In the genomic region with DNA sequence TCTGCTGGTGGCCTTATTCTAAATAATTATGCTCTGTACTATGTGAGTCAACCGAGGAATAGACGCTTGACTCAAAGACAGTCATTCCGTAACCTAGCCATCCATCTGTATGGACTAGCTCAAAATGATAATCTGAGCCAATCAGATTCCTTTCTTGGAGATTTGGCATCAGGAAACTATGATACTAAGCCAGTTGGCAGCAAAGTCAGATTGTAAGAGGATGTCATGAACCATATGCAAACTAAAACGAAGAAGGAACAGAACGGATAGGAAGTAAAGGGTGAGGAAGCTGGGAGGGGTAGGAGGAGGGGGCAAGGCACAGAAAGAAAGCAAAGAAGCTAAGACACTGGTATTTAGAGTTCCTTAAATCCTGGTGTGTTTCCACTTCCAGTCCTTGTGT, we compare ENCODE assay signal across 8 cellular contexts. TPM values are rescaled to one million over a fixed set of nuclear protein-coding genes. Genes with fewer than 3 reads are reported as not detected.
DNase-seq lines count a peak whose midpoint lies in the region; ATAC-seq, FAIRE-seq and TF ChIP-seq lines count a peak whose summit lies in the region.
"Had no signal": no experiment of that assay in that cellular context is flagged by ENCODE, and none has a peak within 500 bp of the region (broad histone marks: within the 10 kb centered on the region; RNA-seq: fewer than 3 reads in every experiment).

No MANE protein-coding gene starts in this region.

- FAIRE-seq in bronchial epithelial cell (lab: Jason Lieb, UNC) = no peak

- TF ChIP-seq POLR2A in spleen (IDR thresholded peaks at IDR 0.05) = no peak

- ATAC-seq in GM19397 (IDR thresholded peaks at IDR 0.05; ENCODE audit: unreplicated experiment) (peak; percentile 73), HG02943 (IDR thresholded peaks at IDR 0.05; ENCODE audit: low read depth, unreplicated experiment) (peak; percentile 43)

- DNase-seq in bronchial epithelial cell (ENCODE audit: low read depth) = peak; percentile 29
- no peak for DNase-seq in spleen
- no peak for DNase-seq in stimulated activated CD4-positive, alpha-beta T cell treated with anti-CD3 and anti-CD28 coated beads, Interleukin-12 subunit alpha, Interleukin-12 subunit beta, amount 100 ng/mL, for 4 hours
- no peak for DNase-seq in DMS53 treated with DMSO at 0.1 percent for 48 hours (lab: John Stamatoyannopoulos, UW; ENCODE audit: unreplicated experiment)
- DNase-seq in NK-92 (lab: John Stamatoyannopoulos, UW; ENCODE audit: unreplicated experiment) = no peak
- DNase-seq: activated naive CD4-positive, alpha-beta T cell treated with anti-CD3 and anti-CD28 coated beads, Interleukin-2, amount 50 U/mL, for 16 hours had no signal

- no peaks in the 10 kb centered on the region for H3K9me3 ChIP-seq in spleen

- H3K4me3 ChIP-seq in bronchial epithelial cell (ENCODE audit: low read depth, low read length) = no peak overlapping the region
- peak overlapping the region in 1 of 8 donors; percentile 24 for H3K4me3 ChIP-seq in spleen

- 50 to 54% (median 52%) methylated on average over 5 of the region's 5 CpGs for WGBS in spleen, 5 donors

- H3K27me3 ChIP-seq in bronchial epithelial cell (ENCODE audit: control insufficient read depth, insufficient read depth, low read length) = no peaks in the 10 kb centered on the region
- no peaks in the 10 kb centered on the region for H3K27me3 ChIP-seq in spleen (replicated peaks in 1 of 7)

- peak overlapping the region in 6 of 8 donors; percentile 42 to 65 (median 56) for H3K27ac ChIP-seq in spleen

- intact Hi-C loops in spleen (cut with DNase I; ENCODE audit: low total_unique reads) = no loop called here

- TF ChIP-seq CTCF in bronchial epithelial cell (IDR thresholded peaks at IDR 0.05; ENCODE audit: insufficient read depth, low read length, severe bottlenecking) = no peak
- no peak for TF ChIP-seq CTCF in spleen (IDR thresholded peaks at IDR 0.05 in 8 of 11, conservative IDR thresholded peaks at IDR 0.05 in 3 of 11)

- H3K4me1 ChIP-seq in spleen = peaks cover 0 to 23% (median 10%) of the 10 kb centered on the region in 6 donors

- H3K36me3 ChIP-seq in bronchial epithelial cell (ENCODE audit: control insufficient read depth, insufficient read depth, low read length) = no peaks in the 10 kb centered on the region
- H3K36me3 ChIP-seq in spleen = no peaks in the 10 kb centered on the region

RNA-seq across cellular contexts. Expression of gene SESN3, which starts 10.7 kb away (rescaled TPM):
- total RNA-seq in bronchial epithelial cell (12.4 and 25.0 TPM in 2 replicates), spleen (10 to 100 TPM; 51.0 to 79.9 (median 67.2) TPM)
- polyA plus RNA-seq in spleen = 10 to 100 TPM; 10.9 to 12.9 (median 11.5) TPM
